37 cellular contexts compared by ENCODE assay signal in genomic region chr3:65858749-65859148, GRCh38.
"Had no signal": no experiment of that assay in that cellular context is flagged by ENCODE, and none has a peak within 500 bp of the region (broad histone marks: within the 10 kb centered on the region; RNA-seq: fewer than 3 reads in every experiment).

No MANE protein-coding gene starts in this region.

- H3K27ac Mint-ChIP-seq: activated naive CD4-positive, alpha-beta T cell treated with anti-CD3 and anti-CD28 coated beads for 36 hours; activated naive CD4-positive, alpha-beta T cell treated with anti-CD3 and anti-CD28 coated beads, Interleukin-2, amount 10 ng/mL, durations not matched to agents 7 days and 5 days; activated naive CD4-positive, alpha-beta T cell treated with anti-CD3 and anti-CD28 coated beads, Interleukin-2, amount 50 U/mL, for 24 hours; activated naive CD4-positive, alpha-beta T cell treated with anti-CD3 and anti-CD28 coated beads, Interleukin-2, amount 50 U/mL, for 72 hours; activated naive CD8-positive, alpha-beta T cell; activated naive CD8-positive, alpha-beta T cell treated with anti-CD3 and anti-CD28 coated beads for 36 hours; activated naive CD8-positive, alpha-beta T cell treated with anti-CD3 and anti-CD28 coated beads, Interleukin-2, amount 10 ng/mL, durations not matched to agents 7 days and 5 days; activated naive CD8-positive, alpha-beta T cell treated with anti-CD3 and anti-CD28 coated beads, Interleukin-2, amount 50 U/mL, for 24 hours; activated T-cell treated with anti-CD3 and anti-CD28 coated beads, Interleukin-2, amount 50 U/mL, for 24 hours; activated T-helper 1 cell treated with anti-CD3 and anti-CD28 coated beads, Interleukin-12 subunit alpha, Interleukin-12 subunit beta, Interleukin-2, Interleukin-4 antibody, amounts not matched to agents 30 ng/mL and 10 ng/mL and 1 ng/mL, durations not matched to agents 14 hours and 24 hours and 36 hours; activated T-helper 17 cell treated with anti-CD3 and anti-CD28 coated beads, Interleukin-2, amount 50 U/mL, for 72 hours; activated T-helper 2 cell treated with anti-CD3 and anti-CD28 coated beads, Interferon-gamma antibody, Interleukin-2, Interleukin-4, amounts not matched to agents 10 μg/mL and 5 μg/mL and 100 μg/mL, durations not matched to agents 14 hours and 24 hours and 36 hours; brain had no signal

- H3K36me3 ChIP-seq: adrenal gland, ascending aorta, brain microvascular endothelial cell, breast epithelium, cardiac muscle cell had no signal

- H3K27ac ChIP-seq: adrenal gland, ascending aorta, body of pancreas, brain microvascular endothelial cell, breast epithelium, cardiac muscle cell had no signal

- DNase-seq: activated effector memory CD4-positive, alpha-beta T cell treated with anti-CD3 and anti-CD28 coated beads, Interleukin-2, amount 50 U/mL, for 16 hours; activated effector memory CD4-positive, alpha-beta T cell treated with Interleukin-2 at 50 U/mL for 16 hours; activated gamma-delta T cell; activated gamma-delta T cell treated with Interleukin-2 at 50 U/mL for 16 hours; activated naive CD4-positive, alpha-beta T cell; activated naive CD4-positive, alpha-beta T cell treated with anti-CD3 and anti-CD28 coated beads for 36 hours; activated naive CD4-positive, alpha-beta T cell treated with anti-CD3 and anti-CD28 coated beads, Interleukin-2, amount 10 ng/mL, durations not matched to agents 7 days and 5 days; activated naive CD4-positive, alpha-beta T cell treated with anti-CD3 and anti-CD28 coated beads, Interleukin-2, amount 50 U/mL, for 16 hours; activated naive CD4-positive, alpha-beta T cell treated with Interleukin-2 at 50 U/mL for 16 hours; activated naive CD8-positive, alpha-beta T cell treated with anti-CD3 and anti-CD28 coated beads for 36 hours; activated naive CD8-positive, alpha-beta T cell treated with anti-CD3 and anti-CD28 coated beads, Interleukin-2, amount 10 ng/mL, durations not matched to agents 7 days and 5 days; activated naive CD8-positive, alpha-beta T cell treated with anti-CD3 and anti-CD28 coated beads, Interleukin-2, amount 50 U/mL, for 24 hours; activated T-cell treated with anti-CD3 and anti-CD28 coated beads, Interleukin-2, amount 50 U/mL, for 1 hour; activated T-cell treated with anti-CD3 and anti-CD28 coated beads, Interleukin-2, amount 50 U/mL, for 24 hours; activated T-cell treated with anti-CD3 and anti-CD28 coated beads, Interleukin-2, amount 50 U/mL, for 4 hours; activated T-cell treated with anti-CD3 and anti-CD28 coated beads, Interleukin-2, amount 50 U/mL, for 48 hours; adrenal gland; amniotic stem cell; amygdala; anterior cingulate cortex; aorta; body of pancreas; brain microvascular endothelial cell; caudate nucleus; central memory CD4-positive, alpha-beta T cell; cerebellar nuclear complex had no signal

- H3K9me3 Mint-ChIP-seq: activated naive CD4-positive, alpha-beta T cell treated with anti-CD3 and anti-CD28 coated beads, Interleukin-2, amount 50 U/mL, for 24 hours; activated naive CD8-positive, alpha-beta T cell treated with anti-CD3 and anti-CD28 coated beads, Interleukin-2, amount 50 U/mL, for 24 hours; activated T-cell treated with anti-CD3 and anti-CD28 coated beads, Interleukin-2, amount 50 U/mL, for 4 hours; activated T-helper 1 cell treated with anti-CD3 and anti-CD28 coated beads, Interleukin-12 subunit alpha, Interleukin-12 subunit beta, Interleukin-2, Interleukin-4 antibody, amounts not matched to agents 30 ng/mL and 10 ng/mL and 1 ng/mL, durations not matched to agents 14 hours and 24 hours and 36 hours; activated T-helper 2 cell treated with anti-CD3 and anti-CD28 coated beads, Interferon-gamma antibody, Interleukin-2, Interleukin-4, amounts not matched to agents 10 μg/mL and 5 μg/mL and 100 μg/mL, durations not matched to agents 14 hours and 24 hours and 36 hours had no signal

- ATAC-seq: activated naive CD4-positive, alpha-beta T cell treated with anti-CD3 and anti-CD28 coated beads, Interleukin-2, amount 50 U/mL, for 72 hours; activated naive CD8-positive, alpha-beta T cell treated with anti-CD3 and anti-CD28 coated beads, Interleukin-2, amount 50 U/mL, for 24 hours; activated T-cell treated with anti-CD3 and anti-CD28 coated beads, Interleukin-2, amount 50 U/mL, for 4 hours; activated T-helper 17 cell treated with anti-CD3 and anti-CD28 coated beads, Interleukin-2, amount 50 U/mL, for 72 hours; body of pancreas had no signal

- H3K4me1 Mint-ChIP-seq: activated naive CD4-positive, alpha-beta T cell treated with anti-CD3 and anti-CD28 coated beads, Interleukin-2, amount 10 ng/mL, durations not matched to agents 7 days and 5 days; activated naive CD4-positive, alpha-beta T cell treated with anti-CD3 and anti-CD28 coated beads, Interleukin-2, amount 50 U/mL, for 24 hours; activated naive CD8-positive, alpha-beta T cell treated with anti-CD3 and anti-CD28 coated beads for 36 hours; activated naive CD8-positive, alpha-beta T cell treated with anti-CD3 and anti-CD28 coated beads, Interleukin-2, amount 10 ng/mL, durations not matched to agents 7 days and 5 days; activated naive CD8-positive, alpha-beta T cell treated with anti-CD3 and anti-CD28 coated beads, Interleukin-2, amount 50 U/mL, for 24 hours; activated T-helper 17 cell treated with anti-CD3 and anti-CD28 coated beads, Interleukin-2, amount 50 U/mL, for 72 hours; central memory CD8-positive, alpha-beta T cell had no signal

- H3K36me3 Mint-ChIP-seq: activated naive CD4-positive, alpha-beta T cell treated with anti-CD3 and anti-CD28 coated beads, Interleukin-2, amount 10 ng/mL, durations not matched to agents 7 days and 5 days; activated naive CD4-positive, alpha-beta T cell treated with anti-CD3 and anti-CD28 coated beads, Interleukin-2, amount 50 U/mL, for 24 hours; activated naive CD4-positive, alpha-beta T cell treated with anti-CD3 and anti-CD28 coated beads, Interleukin-2, amount 50 U/mL, for 72 hours; activated naive CD8-positive, alpha-beta T cell; activated naive CD8-positive, alpha-beta T cell treated with anti-CD3 and anti-CD28 coated beads for 36 hours; activated naive CD8-positive, alpha-beta T cell treated with anti-CD3 and anti-CD28 coated beads, Interleukin-2, amount 10 ng/mL, durations not matched to agents 7 days and 5 days; brain had no signal

- H3K27me3 Mint-ChIP-seq: activated naive CD4-positive, alpha-beta T cell treated with anti-CD3 and anti-CD28 coated beads, Interleukin-2, amount 10 ng/mL, durations not matched to agents 7 days and 5 days; activated naive CD4-positive, alpha-beta T cell treated with anti-CD3 and anti-CD28 coated beads, Interleukin-2, amount 50 U/mL, for 24 hours; activated naive CD8-positive, alpha-beta T cell; activated naive CD8-positive, alpha-beta T cell treated with anti-CD3 and anti-CD28 coated beads for 36 hours; activated naive CD8-positive, alpha-beta T cell treated with anti-CD3 and anti-CD28 coated beads, Interleukin-2, amount 10 ng/mL, durations not matched to agents 7 days and 5 days; activated naive CD8-positive, alpha-beta T cell treated with anti-CD3 and anti-CD28 coated beads, Interleukin-2, amount 50 U/mL, for 24 hours; activated T-cell treated with anti-CD3 and anti-CD28 coated beads, Interleukin-2, amount 50 U/mL, for 24 hours; activated T-helper 17 cell treated with anti-CD3 and anti-CD28 coated beads, Interleukin-2, amount 50 U/mL, for 72 hours; central memory CD8-positive, alpha-beta T cell had no signal

- H3K27me3 ChIP-seq: adrenal gland, ascending aorta, body of pancreas, brain microvascular endothelial cell, breast epithelium, cardiac muscle cell had no signal

- H3K4me3 ChIP-seq: adrenal gland, ascending aorta, body of pancreas, breast epithelium, cardiac muscle cell had no signal

- H3K9me3 ChIP-seq: adrenal gland, ascending aorta, body of pancreas, breast epithelium had no signal

- H3K4me3 Mint-ChIP-seq: activated naive CD4-positive, alpha-beta T cell treated with anti-CD3 and anti-CD28 coated beads for 36 hours; activated naive CD4-positive, alpha-beta T cell treated with anti-CD3 and anti-CD28 coated beads, Interleukin-2, amount 10 ng/mL, durations not matched to agents 7 days and 5 days; activated naive CD4-positive, alpha-beta T cell treated with anti-CD3 and anti-CD28 coated beads, Interleukin-2, amount 50 U/mL, for 24 hours; activated naive CD8-positive, alpha-beta T cell; activated naive CD8-positive, alpha-beta T cell treated with anti-CD3 and anti-CD28 coated beads for 36 hours; activated naive CD8-positive, alpha-beta T cell treated with anti-CD3 and anti-CD28 coated beads, Interleukin-2, amount 10 ng/mL, durations not matched to agents 7 days and 5 days; activated naive CD8-positive, alpha-beta T cell treated with anti-CD3 and anti-CD28 coated beads, Interleukin-2, amount 50 U/mL, for 24 hours; activated T-cell treated with anti-CD3 and anti-CD28 coated beads, Interleukin-2, amount 50 U/mL, for 24 hours; activated T-cell treated with anti-CD3 and anti-CD28 coated beads, Interleukin-2, amount 50 U/mL, for 4 hours; activated T-helper 1 cell treated with anti-CD3 and anti-CD28 coated beads, Interleukin-12 subunit alpha, Interleukin-12 subunit beta, Interleukin-2, Interleukin-4 antibody, amounts not matched to agents 30 ng/mL and 10 ng/mL and 1 ng/mL, durations not matched to agents 14 hours and 24 hours and 36 hours; activated T-helper 17 cell treated with anti-CD3 and anti-CD28 coated beads, Interleukin-2, amount 50 U/mL, for 72 hours; brain; central memory CD8-positive, alpha-beta T cell had no signal
